18 cellular contexts compared by ENCODE assay signal in genomic region chr4:101256222-101256621, GRCh38.
DNase-seq lines count a peak whose midpoint lies in the region; ATAC-seq, FAIRE-seq and TF ChIP-seq lines count a peak whose summit lies in the region.
"Had no signal": no experiment of that assay in that cellular context is flagged by ENCODE, and none has a peak within 500 bp of the region (broad histone marks: within the 10 kb centered on the region; RNA-seq: fewer than 3 reads in every experiment).

No MANE protein-coding gene starts in this region.

- H3K27me3 ChIP-seq in KMS-11 (ENCODE audit: insufficient read depth, low read depth) = no peaks in the 10 kb centered on the region
- H3K27me3 ChIP-seq in pancreas = no peaks in the 10 kb centered on the region
- H3K27me3 ChIP-seq in tibial artery = no peaks in the 10 kb centered on the region
- H3K27me3 ChIP-seq: sigmoid colon had no signal

- peaks cover 67% of the 10 kb centered on the region for H3K79me2 ChIP-seq in KMS-11 (ENCODE audit: insufficient read depth, low read depth)

- no peaks in the 10 kb centered on the region for H3K9me3 ChIP-seq in pancreas
- H3K9me3 ChIP-seq in tibial artery = no peaks in the 10 kb centered on the region
- H3K9me3 ChIP-seq: sigmoid colon had no signal

- ATAC-seq in pancreas (peak; percentile 80 to 89 (median 82)), omental fat pad (ENCODE audit: low FRiP score) (no peak)
- ATAC-seq: activated naive CD8-positive, alpha-beta T cell treated with anti-CD3 and anti-CD28 coated beads, Interleukin-2, amount 50 U/mL, for 24 hours; Panc1; SK-N-SH treated with all-trans-retinoic acid at 6 μM for 48 hours had no signal

- FAIRE-seq in pancreas (lab: Jason Lieb, UNC) = peak; percentile 47
- FAIRE-seq in urothelium cell line (lab: Jason Lieb, UNC) = no peak
- FAIRE-seq: bronchial epithelial cell, H1 had no signal

- H3K36me3 ChIP-seq in KMS-11 (ENCODE audit: insufficient read depth) = no peaks in the 10 kb centered on the region
- no peaks in the 10 kb centered on the region for H3K36me3 ChIP-seq in pancreas
- no peaks in the 10 kb centered on the region for H3K36me3 ChIP-seq in tibial artery
- H3K36me3 ChIP-seq: sigmoid colon had no signal

- no peak overlapping the region for H3K9ac ChIP-seq in KMS-11

- no peak overlapping the region for H3K27ac ChIP-seq in KMS-11
- no peak overlapping the region for H3K27ac ChIP-seq in pancreas
- H3K27ac ChIP-seq in tibial artery = no peak overlapping the region
- H3K27ac ChIP-seq: sigmoid colon had no signal

- no peak overlapping the region for H2AFZ ChIP-seq in KMS-11 (ENCODE audit: low read depth)

- no peaks in the 10 kb centered on the region for H4K20me1 ChIP-seq in KMS-11 (ENCODE audit: insufficient read depth)

- peak overlapping the region; percentile 14; the same call in 1 of the 2 replicates for H3K4me2 ChIP-seq in KMS-11

- TF ChIP-seq CTCF in KMS-11 (conservative IDR thresholded peaks at IDR 0.05; ENCODE audit: low read depth, low read length) = no peak
- no peak for TF ChIP-seq CTCF in pancreas (IDR thresholded peaks at IDR 0.05)
- TF ChIP-seq CTCF in omental fat pad (IDR thresholded peaks at IDR 0.05) = no peak
- TF ChIP-seq CTCF in tibial artery (IDR thresholded peaks at IDR 0.05) = no peak

- H3K4me1 ChIP-seq in KMS-11 (ENCODE audit: low read depth, poor library complexity, severe bottlenecking) (peaks cover 100% of the 10 kb centered on the region), pancreas (peaks cover 4 to 14% (median 11%) of the 10 kb centered on the region in 3 donors), tibial artery (peaks cover 0 to 30% (median 6%) of the 10 kb centered on the region in 4 donors)

- intact Hi-C loops in pancreas (cut with DNase I) (no loop called here), tibial artery (cut with DNase I; ENCODE audit: low total_unique reads) (no loop called here)

- H3K4me3 ChIP-seq in KMS-11 (IDR thresholded peaks at IDR 0.05; ENCODE audit: insufficient read depth, low read depth, low read length) (no peak overlapping the region), pancreas (no peak overlapping the region), tibial artery (no peak overlapping the region)
- H3K4me3 ChIP-seq: sigmoid colon had no signal

- DNase-seq in NCI-H2029 treated with DMSO at 0.1 percent for 48 hours (lab: John Stamatoyannopoulos, UW) (peak; percentile 93), SHP77 treated with DMSO at 0.1 percent for 48 hours (lab: John Stamatoyannopoulos, UW) (peak; percentile 43), pancreas (no peak), omental fat pad (ENCODE audit: low spot score) (no peak), urothelium cell line (ENCODE audit: low spot score) (no peak), tibial artery (no peak)
- DNase-seq: activated CD4-positive, alpha-beta T cell treated with anti-CD3 and anti-CD28 coated beads, Interleukin-2, amount 50 U/mL, for 1 hour; activated naive CD8-positive, alpha-beta T cell treated with anti-CD3 and anti-CD28 coated beads, Interleukin-2, amount 50 U/mL, for 24 hours; GF-D8; Karpas-422; kidney; sigmoid colon; substantia nigra had no signal

Comparison
In these comparisons a context has a peak if more than half of its experiments do, and no peak if none do; other contexts are left out.
1. DNase-seq: peak in NCI-H2029 treated with DMSO at 0.1 percent for 48 hours (single experiment) and SHP77 treated with DMSO at 0.1 percent for 48 hours (single experiment); none in pancreas (0 of 6), omental fat pad (single experiment), urothelium cell line (single experiment) and tibial artery (0 of 2).